Comparison of ENCODE assay signal across 13 cellular contexts in genomic region chr1:27935721-27936120, GRCh38. TPM values are rescaled to one million over a fixed set of nuclear protein-coding genes. Genes with fewer than 3 reads are reported as not detected.
DNase-seq lines count a peak whose midpoint lies in the region; ATAC-seq and TF ChIP-seq lines count a peak whose summit lies in the region.
"Had no signal": no experiment of that assay in that cellular context is flagged by ENCODE, and none has a peak within 500 bp of the region (broad histone marks: within the 10 kb centered on the region; RNA-seq: fewer than 3 reads in every experiment).

No MANE protein-coding gene starts in this region.

- H2AFZ ChIP-seq in mammary epithelial cell (ENCODE audit: low read depth, low read length): peak overlapping the region; percentile 99

- no peaks in the 10 kb centered on the region for H3K79me2 ChIP-seq in mammary epithelial cell (ENCODE audit: insufficient read depth, low read length)

- WGBS in mammary epithelial cell (ENCODE audit: low coverage, missing lambda C conversion rate): 56% methylated on average over 3 of the region's 8 CpGs

- ATAC-seq in lower lobe of right lung: no peak

- no peaks in the 10 kb centered on the region for H4K20me1 ChIP-seq in mammary epithelial cell (ENCODE audit: insufficient read depth, low read length)

- no peak for TF ChIP-seq CTCF in HEK293 (tag by site-specific recombination; IDR thresholded peaks at IDR 0.05)
- no peak for TF ChIP-seq CTCF in mammary epithelial cell (conservative IDR thresholded peaks at IDR 0.05 in 1 of 2, IDR thresholded peaks at IDR 0.05 in 1 of 2; ENCODE audit: extremely low read depth in 1 of 2, insufficient read depth in 1 of 2, low read depth in 1 of 2, low read length in 2 of 2)
- TF ChIP-seq CTCF in lower lobe of right lung (IDR thresholded peaks at IDR 0.05): no peak

- H3K9me3 ChIP-seq in HEK293 (ENCODE audit: control insufficient read depth, insufficient read depth, low read depth, low read length) (no peaks in the 10 kb centered on the region), mammary epithelial cell (replicated peaks; ENCODE audit: insufficient read depth, low read length) (no peaks in the 10 kb centered on the region), lower lobe of right lung (no peaks in the 10 kb centered on the region)

- no peaks in the 10 kb centered on the region for H3K36me3 ChIP-seq in HEK293 (ENCODE audit: control insufficient read depth in 2 of 2, insufficient read depth in 1 of 2, low read length in 2 of 2)
- no peaks in the 10 kb centered on the region for H3K36me3 ChIP-seq in mammary epithelial cell (ENCODE audit: insufficient read depth, low read length)
- H3K36me3 ChIP-seq in lower lobe of right lung: no peaks in the 10 kb centered on the region

- H3K4me3 ChIP-seq in HEK293 (ENCODE audit: low read depth, low read length) (no peak overlapping the region), mammary epithelial cell (replicated peaks in 1 of 3; ENCODE audit: insufficient read depth in 1 of 3, low read depth in 2 of 3, low read length in 3 of 3) (peak overlapping the region in 2 of 3 experiments; percentile 43 to 51), lower lobe of right lung (peak overlapping the region; percentile 48)
- H3K4me3 ChIP-seq: lung had no signal

- peaks cover 3% of the 10 kb centered on the region; the same call in 1 of the 2 replicates for H3K4me1 ChIP-seq in HEK293 (ENCODE audit: control insufficient read depth, insufficient read depth, low read length)
- peaks cover 9% of the 10 kb centered on the region for H3K4me1 ChIP-seq in mammary epithelial cell (ENCODE audit: insufficient read depth, low read length)
- peaks cover 18% of the 10 kb centered on the region for H3K4me1 ChIP-seq in lower lobe of right lung

- no TSS peak for BruUV-seq in mammary epithelial cell (replicated peaks; lab: Mats Ljungman, UMichigan)

- intact Hi-C loops in mammary epithelial cell (cut with micrococcal nuclease) (loop anchor here (1.0 to 5.0 kb wide), 2 partner anchors 24 to 42 kb away; partner anchors contain the start of gene XKR8), lower lobe of right lung (cut with DNase I) (no loop called here)

- CTCF ChIA-PET in HEK293 (lab: Yijun Ruan, JAX): interaction anchor here (0.7 to 1.3 kb wide), 2 partner anchors 18 to 78 kb away, joined by 3 to 7 read pairs; no protein-coding TSS in a partner anchor
- CTCF ChIA-PET in mammary epithelial cell (lab: Charles Lee; ENCODE audit: low non-redundant PET): no interaction called here

- H3K27me3 ChIP-seq in mammary epithelial cell (ENCODE audit: insufficient read depth, low read length) (no peaks in the 10 kb centered on the region), lower lobe of right lung (ENCODE audit: low read depth) (peaks cover 9% of the 10 kb centered on the region)

- peak overlapping the region; percentile 87 for H3K4me2 ChIP-seq in mammary epithelial cell (ENCODE audit: insufficient read depth, low read depth, low read length)

- POLR2A ChIA-PET in HEK293 (lab: Yijun Ruan, JAX): interaction anchor here (1.5 kb wide), 1 partner anchor 24 kb away, joined by 4 read pairs; the partner anchor contains the start of gene XKR8

- H3K27ac ChIP-seq in HEK293 (ENCODE audit: extremely low read depth, low read depth, low read length): no peak overlapping the region
- no peak overlapping the region for H3K27ac ChIP-seq in mammary epithelial cell (ENCODE audit: insufficient read depth, low read depth, low read length)
- no peak overlapping the region for H3K27ac ChIP-seq in lower lobe of right lung
- H3K27ac ChIP-seq in caudate nucleus (ENCODE audit: low read depth, low read length): no peak overlapping the region

- DNase-seq in AG20443 (ENCODE audit: low spot score) (peak; percentile 7), mammary epithelial cell (no peak), lower lobe of right lung (no peak), T-helper 9 cell (no peak), caudate nucleus (lab: John Stamatoyannopoulos, UW) (no peak), SKM-1 treated with dmso at 0.1 percent for 144 hours (lab: John Stamatoyannopoulos, UW; ENCODE audit: unreplicated experiment) (no peak)
- DNase-seq in NK-92 treated with Interleukin-12 subunit alpha and Interleukin-12 subunit beta, amount 100 ng/mL, for 24 hours (lab: John Stamatoyannopoulos, UW): no peak
- DNase-seq: activated CD4-positive, alpha-beta T cell treated with anti-CD3 and anti-CD28 coated beads, Interleukin-2, amount 50 U/mL, for 48 hours; NCI-H2081 treated with DMSO at 0.1 percent for 48 hours; stimulated activated CD4-positive, alpha-beta T cell treated with anti-CD3 and anti-CD28 coated beads, Interleukin-4, amount 100 ng/mL, for 1 hour; stimulated activated naive CD4-positive, alpha-beta T cell treated with Interleukin-2 at 50 U/mL for 16 hours had no signal

- in situ Hi-C loops in mammary epithelial cell (cut with MboI; ENCODE audit: low sequenced_read_pairs in 2 of 2): no loop called here

- H3K9ac ChIP-seq in mammary epithelial cell (ENCODE audit: insufficient read depth, low read length): no peak overlapping the region

- dilution Hi-C loops in mammary epithelial cell (cut with HindIII; ENCODE audit: low sequenced_read_pairs): loop anchor here (5.0 kb wide), 1 partner anchor 102 kb away; no protein-coding TSS in a partner anchor

TF ChIP-seq in HEK293, 187 proteins besides CTCF, POLR2A, EP300 and RAD21:
- TF ChIP-seq ZSCAN30 (tag by site-specific recombination; IDR thresholded peaks at IDR 0.05) (no peak), ZNF600 (tag by site-specific recombination; IDR thresholded peaks at IDR 0.05) (peak; percentile 10; the same call in 1 of the 2 replicates)

RNA-seq across cellular contexts. Expression of gene SMPDL3B, which starts 0.9 kb away (rescaled TPM):
- total RNA-seq in mammary epithelial cell (10 to 100 TPM in 1 of 2 donors, 1 to 10 TPM in 1; 3.6 to 10.8 TPM), lower lobe of right lung (15.4 TPM)
- polyA plus RNA-seq in mammary epithelial cell: 13.9 TPM
- 3.0 TPM for polyA minus RNA-seq in mammary epithelial cell

RNA-seq across cellular contexts. Expression of gene RPA2, which starts 21.3 kb away (rescaled TPM):
- total RNA-seq in mammary epithelial cell (10 to 100 TPM; 27.7 to 30.8 TPM), lower lobe of right lung (26.3 TPM)
- polyA plus RNA-seq in mammary epithelial cell: 39.7 TPM
- 6.7 TPM for polyA minus RNA-seq in mammary epithelial cell

RNA-seq across cellular contexts. Expression of gene XKR8, which starts 24.1 kb away (rescaled TPM):
- total RNA-seq in mammary epithelial cell (1 to 10 TPM; 4.3 to 4.5 TPM), lower lobe of right lung (12.8 TPM)
- polyA plus RNA-seq in mammary epithelial cell: 5.1 TPM
- polyA minus RNA-seq in mammary epithelial cell: 2.6 TPM
